In genomic region chr12:14769837-14770494, GRCh38 we compare ENCODE assay signal across 8 cellular contexts.
DNase-seq lines count a peak whose midpoint lies in the region; ATAC-seq and TF ChIP-seq lines count a peak whose summit lies in the region.

No MANE protein-coding gene starts in this region.

- peak; percentile 23 for ATAC-seq in GM18858 (IDR thresholded peaks at IDR 0.05; ENCODE audit: unreplicated experiment)
- ATAC-seq in HG03066 (IDR thresholded peaks at IDR 0.05; ENCODE audit: low read depth, unreplicated experiment) = peak; percentile 35

- H3K4me3 ChIP-seq in choroid plexus epithelial cell (ENCODE audit: low read depth, low read length) = peak overlapping the region; percentile 86

- peak; percentile 75 for TF ChIP-seq CTCF in choroid plexus epithelial cell (conservative IDR thresholded peaks at IDR 0.05; ENCODE audit: low read depth, low read length)

- DNase-seq in AG08395 (ENCODE audit: low spot score) = peak; percentile 61
- peak; percentile 73 for DNase-seq in NCI-H2171 treated with DMSO at 0.1 percent for 48 hours (lab: John Stamatoyannopoulos, UW)
- peak; percentile 78 for DNase-seq in activated CD4-positive, alpha-beta T cell treated with anti-CD3 and anti-CD28 coated beads for 1 hour
- peak; percentile 70 for DNase-seq in choroid plexus epithelial cell (ENCODE audit: low read depth)
- peak; percentile 95 for DNase-seq in left kidney (ENCODE audit: low read depth, low spot score)
- DNase-seq in stimulated activated CD4-positive, alpha-beta T cell treated with anti-CD3 and anti-CD28 coated beads, Interleukin-2, amount 100 ng/mL, for 24 hours = peak; percentile 89 to 90

Comparison
In these comparisons a context has a peak if more than half of its experiments do, and no peak if none do; other contexts are left out.
1. Peak in every context shown above with its lines: DNase-seq, ATAC-seq and H3K4me3 ChIP-seq.